Comparison of ENCODE assay signal across 16 cellular contexts in genomic region chrX:72532371-72532770, GRCh38.
"Had no signal": no experiment of that assay in that cellular context is flagged by ENCODE, and none has a peak within 500 bp of the region (broad histone marks: within the 10 kb centered on the region; RNA-seq: fewer than 3 reads in every experiment).

No MANE protein-coding gene starts in this region.

- H3K4me3 ChIP-seq: adrenal gland, thoracic aorta, upper lobe of right lung had no signal

- H3K27ac ChIP-seq: adrenal gland, epithelial cell of prostate, thoracic aorta, upper lobe of right lung had no signal

- DNase-seq: activated CD4-positive, alpha-beta T cell treated with anti-CD3 and anti-CD28 coated beads for 36 hours; activated CD4-positive, alpha-beta T cell treated with anti-CD3 and anti-CD28 coated beads, Interleukin-2, amount 50 U/mL, for 48 hours; activated gamma-delta T cell treated with Interleukin-2 at 50 U/mL for 16 hours; adrenal gland; dermis blood vessel endothelial cell; effector memory CD4-positive, alpha-beta T cell; foreskin melanocyte; hypothalamus; occipital lobe; posterior cingulate gyrus; retina; stimulated activated naive B cell treated with anti-CD40 and anti-IgM and Interleukin-4, amounts not matched to agents 10 μg/mL and 1 μg/mL and 100 μg/mL, for 72 hours; T1000; upper lobe of right lung had no signal

- H3K27me3 ChIP-seq: upper lobe of right lung had no signal

- H3K9me3 ChIP-seq: adrenal gland, thoracic aorta, upper lobe of right lung had no signal

- H3K4me1 ChIP-seq: adrenal gland, upper lobe of right lung had no signal

- H3K36me3 ChIP-seq: adrenal gland, thoracic aorta, upper lobe of right lung had no signal
